In genomic region chr6:78770766-78771165, GRCh38 we compare ENCODE assay signal across 17 cellular contexts.
DNase-seq lines count a peak whose midpoint lies in the region; ATAC-seq and TF ChIP-seq lines count a peak whose summit lies in the region.
"Had no signal": no experiment of that assay in that cellular context is flagged by ENCODE, and none has a peak within 500 bp of the region (broad histone marks: within the 10 kb centered on the region; RNA-seq: fewer than 3 reads in every experiment).

No MANE protein-coding gene starts in this region.

- RAD21 ChIA-PET in HCT116 (lab: Charles Lee; ENCODE audit: low non-redundant PET in 1 of 2, low total read pairs in 2 of 2, uncharacterized antibody in 2 of 2, unreplicated experiment in 2 of 2): no interaction called here

- no peak overlapping the region for H3K4me3 ChIP-seq in HCT116 (replicated peaks in 1 of 2; ENCODE audit: low read depth in 1 of 2, low read length in 2 of 2)
- H3K4me3 ChIP-seq in fibroblast of villous mesenchyme (ENCODE audit: low read depth, low read length): no peak overlapping the region
- no peak overlapping the region for H3K4me3 ChIP-seq in uterus
- H3K4me3 ChIP-seq: MG63 had no signal

- POLR2A ChIA-PET in HCT116 (lab: Charles Lee): no interaction called here

- H3K4me2 ChIP-seq in HCT116 (ENCODE audit: low read length): no peak overlapping the region

- H3K79me2 ChIP-seq in HCT116 (ENCODE audit: insufficient read depth, low read length): no peaks in the 10 kb centered on the region

- ATAC-seq in HCT116 (no peak), HG02623 (IDR thresholded peaks at IDR 0.05; ENCODE audit: unreplicated experiment) (no peak), omental fat pad (ENCODE audit: low FRiP score) (no peak)
- ATAC-seq: CD8-positive, alpha-beta T cell had no signal

- H3K9me3 ChIP-seq in HCT116 (ENCODE audit: control insufficient read depth in 1 of 2, insufficient read depth in 1 of 2, low read depth in 1 of 2, low read length in 2 of 2) (no peaks in the 10 kb centered on the region), uterus (no peaks in the 10 kb centered on the region)
- H3K9me3 ChIP-seq: MG63 had no signal

- intact Hi-C loops in HCT116 (cut with micrococcal nuclease) (no loop called here), uterus (cut with DNase I; ENCODE audit: low total_unique reads) (no loop called here)

- peak; percentile 52 for TF ChIP-seq RAD21 in HCT116 (IDR thresholded peaks at IDR 0.05; ENCODE audit: low read depth)

- CTCF ChIA-PET in HCT116 (lab: Charles Lee): interaction anchor here (1.1 kb wide), 1 partner anchor 335 kb away, joined by 3 read pairs; no protein-coding TSS in a partner anchor

- no TSS peak for BruUV-seq in HCT116 (replicated peaks; lab: Mats Ljungman, UMichigan)

- TF ChIP-seq POLR2A in HCT116 (IDR thresholded peaks at IDR 0.05; ENCODE audit: borderline replicate concordance, extremely low read depth, insufficient read depth, insufficient read length) (no peak), uterus (IDR thresholded peaks at IDR 0.05) (no peak)

- H3K27me3 ChIP-seq in HCT116 (ENCODE audit: insufficient read depth, low read length) (no peaks in the 10 kb centered on the region), uterus (no peaks in the 10 kb centered on the region)
- H3K27me3 ChIP-seq: MG63 had no signal

- TF ChIP-seq CTCF in 22Rv1 (IDR thresholded peaks at IDR 0.05) (peak; percentile 36; the same call in 1 of the 2 replicates), HCT116 (IDR thresholded peaks at IDR 0.05 in 2 of 3, conservative IDR thresholded peaks at IDR 0.05 in 1 of 3; ENCODE audit: borderline replicate concordance in 1 of 3, insufficient read depth in 1 of 3, low read depth in 2 of 3, low read length in 2 of 3) (peak in 2 of 3 experiments; percentile 18 to 42; a peak in 2 of 6 replicates), fibroblast of villous mesenchyme (IDR thresholded peaks at IDR 0.05; ENCODE audit: insufficient read depth, low read depth, low read length) (peak; percentile 5), uterus (IDR thresholded peaks at IDR 0.05) (no peak), omental fat pad (IDR thresholded peaks at IDR 0.05) (no peak)

- H3K4me1 ChIP-seq in HCT116 (ENCODE audit: control insufficient read depth in 1 of 2, insufficient read depth in 2 of 2, low read length in 2 of 2): no peaks in the 10 kb centered on the region
- no peaks in the 10 kb centered on the region for H3K4me1 ChIP-seq in uterus

- H3K9me2 ChIP-seq in HCT116 (ENCODE audit: insufficient read depth): no peaks in the 10 kb centered on the region

- no peak overlapping the region for H2AFZ ChIP-seq in HCT116 (ENCODE audit: low read depth, low read length, poor library complexity, severe bottlenecking)

- H4K20me1 ChIP-seq in HCT116 (ENCODE audit: insufficient read depth): no peaks in the 10 kb centered on the region

- no peak overlapping the region for H3K9ac ChIP-seq in HCT116 (ENCODE audit: low read length)

- no peak for DNase-seq in HCT116 (ENCODE audit: low read depth, low spot score)
- DNase-seq in OCI-M1 (lab: John Stamatoyannopoulos, UW): peak; percentile 20
- DNase-seq in fibroblast of villous mesenchyme (ENCODE audit: low read depth): no peak
- no peak for DNase-seq in HK-2 (ENCODE audit: unreplicated experiment)
- no peak for DNase-seq in uterus
- DNase-seq in omental fat pad (ENCODE audit: low spot score): no peak
- DNase-seq: activated CD8-positive, alpha-beta memory T cell treated with anti-CD3 and anti-CD28 coated beads, Interleukin-2, amount 50 U/mL, for 48 hours; activated effector memory CD4-positive, alpha-beta T cell treated with Interleukin-2 at 50 U/mL for 16 hours; CD8-positive, alpha-beta T cell; DMS79 treated with DMSO at 0.1 percent for 48 hours; MG63; NCI-H187; nucleus accumbens; retina; stimulated activated CD4-positive, alpha-beta T cell treated with anti-CD3 and anti-CD28 coated beads, Interleukin-12 subunit alpha, Interleukin-12 subunit beta, amount 100 ng/mL, for 4 hours had no signal

- no peaks in the 10 kb centered on the region for H3K36me3 ChIP-seq in HCT116 (ENCODE audit: control insufficient read depth in 1 of 2, insufficient read depth in 2 of 2, low read length in 2 of 2)
- H3K36me3 ChIP-seq in uterus: no peaks in the 10 kb centered on the region
- H3K36me3 ChIP-seq: MG63 had no signal

- H3K27ac ChIP-seq in 22Rv1 (no peak overlapping the region), HCT116 (ENCODE audit: low read depth, low read length) (no peak overlapping the region), uterus (no peak overlapping the region)

TF ChIP-seq in HCT116, 20 proteins besides CTCF, POLR2A, EP300 and RAD21:
- TF ChIP-seq SIN3A (IDR thresholded peaks at IDR 0.05; ENCODE audit: low read depth) (no peak), TCF7L2 (IDR thresholded peaks at IDR 0.05; ENCODE audit: borderline replicate concordance, extremely low read depth, insufficient read depth, insufficient read length) (no peak)

Comparison
In these comparisons a context has a peak if more than half of its experiments do, and no peak if none do; other contexts are left out.
1. CTCF ChIP-seq: peak in 22Rv1 (single experiment), HCT116 (2 of 3) and fibroblast of villous mesenchyme (single experiment); none in uterus (0 of 4) and omental fat pad (0 of 3).